ENCODE assay signal across 10 cellular contexts in the genomic region with DNA sequence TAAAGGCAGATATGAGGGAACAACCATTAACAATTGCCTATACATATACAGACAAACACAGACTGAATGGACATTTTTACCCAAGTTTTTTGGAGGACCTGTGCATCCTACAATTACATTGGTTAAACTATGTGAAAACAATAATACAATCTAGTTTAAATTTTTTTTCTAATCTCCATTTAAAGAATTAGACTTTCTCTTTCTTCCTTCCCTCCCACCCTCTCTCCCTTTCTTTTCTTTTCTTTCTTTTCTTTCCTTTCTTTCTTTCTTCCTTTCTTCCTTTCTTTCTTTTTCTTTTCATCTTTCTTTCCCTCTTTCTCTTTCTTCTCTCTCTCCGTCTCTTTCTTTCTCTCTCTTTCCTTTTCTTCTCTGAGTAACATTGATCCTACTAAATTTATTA.
"Had no signal": no experiment of that assay in that cellular context is flagged by ENCODE, and none has a peak within 500 bp of the region (broad histone marks: within the 10 kb centered on the region; RNA-seq: fewer than 3 reads in every experiment).

No MANE protein-coding gene starts in this region.

- H2AFZ ChIP-seq: GM23338 had no signal

- ATAC-seq: GM23338 had no signal

- FAIRE-seq: H1, HTR-8/SVneo had no signal

- H3K9me3 Mint-ChIP-seq: GM23338, H9, HFFc6, IgD-negative memory B cell had no signal

- H3K27ac ChIP-seq: KMS-11 had no signal

- H3K4me2 ChIP-seq: GM23338, KMS-11 had no signal

- H3K4me3 ChIP-seq: GM23338 had no signal

- H3K27me3 Mint-ChIP-seq: IgD-negative memory B cell had no signal

- H3K27ac Mint-ChIP-seq: GM23338, H9, HFFc6 had no signal

- H3K9ac ChIP-seq: KMS-11 had no signal

- H3K4me3 Mint-ChIP-seq: GM23338, H9, HFFc6, IgD-negative memory B cell had no signal

- DNase-seq: H9, HCEC 1CT, HFFc6, Karpas-422, KBM-7 had no signal
